In the genomic region with DNA sequence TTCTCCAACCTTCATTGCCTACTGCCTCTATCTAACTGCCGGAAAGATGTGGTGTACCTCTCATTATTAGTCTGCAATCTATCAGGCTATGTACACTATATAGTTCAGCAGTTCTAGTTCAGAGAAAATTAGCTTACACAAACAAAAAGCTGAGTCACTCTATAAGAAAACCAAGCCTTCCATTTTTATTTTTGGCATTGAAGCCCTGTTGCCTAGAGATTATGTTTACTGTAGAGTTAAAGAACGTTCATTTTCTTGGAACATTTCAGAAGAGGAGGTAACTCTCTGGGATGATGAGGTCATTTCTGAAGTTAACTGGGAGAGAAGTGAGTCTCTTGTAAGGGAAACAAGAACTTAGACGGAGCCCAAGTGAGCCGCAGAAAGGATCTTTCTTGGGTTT, we compare ENCODE assay signal across 10 cellular contexts.
DNase-seq lines count a peak whose midpoint lies in the region; ATAC-seq, FAIRE-seq and TF ChIP-seq lines count a peak whose summit lies in the region.
"Had no signal": no experiment of that assay in that cellular context is flagged by ENCODE, and none has a peak within 500 bp of the region (broad histone marks: within the 10 kb centered on the region; RNA-seq: fewer than 3 reads in every experiment).

No MANE protein-coding gene starts in this region.

- H3K27ac Mint-ChIP-seq in activated CD4-positive, alpha-beta memory T cell treated with anti-CD3 and anti-CD28 coated beads, Interleukin-2, amount 10 ng/mL, durations not matched to agents 7 days and 5 days: no peak overlapping the region

- no peak for TF ChIP-seq POLR2A in A549 (IDR thresholded peaks at IDR 0.05; ENCODE audit: low read length)
- no peak for TF ChIP-seq POLR2A in transverse colon (IDR thresholded peaks at IDR 0.05)

- no peaks in the 10 kb centered on the region for H3K27me3 ChIP-seq in transverse colon

- no peak; a peak in 1 of 5 replicates for TF ChIP-seq RAD21 in A549 (conservative IDR thresholded peaks at IDR 0.05 in 1 of 2, IDR thresholded peaks at IDR 0.05 in 1 of 2)

- CTCF ChIA-PET in A549 (lab: Yijun Ruan, JAX): interaction anchor here (1.1 to 1.9 kb wide), 3 partner anchors 15 to 451 kb away, joined by 3 to 7 read pairs (median 5); no protein-coding TSS in a partner anchor
- CTCF ChIA-PET in activated CD4-positive, alpha-beta memory T cell treated with anti-CD3 and anti-CD28 coated beads, Interleukin-2, amount 10 ng/mL, durations not matched to agents 7 days and 5 days (lab: Charles Lee): interaction anchor here (1.2 kb wide), 1 partner anchor 298 kb away, joined by 3 read pairs; no protein-coding TSS in a partner anchor

- peak overlapping the region; percentile 70 for H3K4me2 ChIP-seq in A549

- peak overlapping the region; percentile 70 to 78 for H3K27ac ChIP-seq in A549
- peak overlapping the region in 1 of 4 donors; percentile 16 for H3K27ac ChIP-seq in transverse colon
- H3K27ac ChIP-seq: WERI-Rb-1 had no signal

- peaks cover 57% of the 10 kb centered on the region for H3K4me1 ChIP-seq in A549
- peaks cover 0 to 8% (median 2%) of the 10 kb centered on the region in 4 donors for H3K4me1 ChIP-seq in transverse colon

- no peak overlapping the region for H3K4me3 Mint-ChIP-seq in activated CD4-positive, alpha-beta memory T cell treated with anti-CD3 and anti-CD28 coated beads, Interleukin-2, amount 10 ng/mL, durations not matched to agents 7 days and 5 days

- in situ Hi-C loops in transverse colon (cut with MboI; ENCODE audit: low pct_ligation_motif_present in 1 of 4, low pct_unique_long_range_greater_than_20kb in 1 of 4, low sequenced_read_pairs in 3 of 4): no loop called here

- no peaks in the 10 kb centered on the region for H3K9me3 Mint-ChIP-seq in activated CD4-positive, alpha-beta memory T cell treated with anti-CD3 and anti-CD28 coated beads, Interleukin-2, amount 10 ng/mL, durations not matched to agents 7 days and 5 days

- DNase-seq in A549 (ENCODE audit: low read depth in 1 of 2, low spot score in 1 of 2): peak; percentile 29 to 84
- DNase-seq in HT1080 (ENCODE audit: low read depth): peak; percentile 59
- peak; percentile 82 for DNase-seq in astrocyte of the hippocampus (ENCODE audit: low read depth, low spot score)
- DNase-seq in left kidney (ENCODE audit: low read depth, low spot score): peak; percentile 29
- DNase-seq in T1000 (lab: John Stamatoyannopoulos, UW): no peak
- no peak for DNase-seq in transverse colon
- no peak for DNase-seq in activated CD4-positive, alpha-beta memory T cell treated with anti-CD3 and anti-CD28 coated beads, Interleukin-2, amount 10 ng/mL, durations not matched to agents 7 days and 5 days
- DNase-seq: stimulated activated CD4-positive, alpha-beta T cell treated with anti-CD3 and anti-CD28 coated beads, Interleukin-2, amount 100 ng/mL, for 48 hours; WERI-Rb-1 had no signal

- H3K27me3 Mint-ChIP-seq in activated CD4-positive, alpha-beta memory T cell treated with anti-CD3 and anti-CD28 coated beads, Interleukin-2, amount 10 ng/mL, durations not matched to agents 7 days and 5 days: peaks cover 25% of the 10 kb centered on the region

- H3K36me3 ChIP-seq in transverse colon: no peaks in the 10 kb centered on the region
- H3K36me3 ChIP-seq: WERI-Rb-1 had no signal

- H3K4me3 ChIP-seq in A549: 0 out of 3 replicates have a peak overlapping the region, but pooled peaks have one; percentile 12
- no peak overlapping the region for H3K4me3 ChIP-seq in transverse colon

- H3K9me3 ChIP-seq in A549 (no peaks in the 10 kb centered on the region), transverse colon (no peaks in the 10 kb centered on the region)

- no peak for TF ChIP-seq CTCF in A549 (IDR thresholded peaks at IDR 0.05)
- TF ChIP-seq CTCF in transverse colon (IDR thresholded peaks at IDR 0.05): no peak

- POLR2A ChIA-PET in A549 (lab: Yijun Ruan, JAX): no interaction called here
- POLR2A ChIA-PET in activated CD4-positive, alpha-beta memory T cell treated with anti-CD3 and anti-CD28 coated beads, Interleukin-2, amount 10 ng/mL, durations not matched to agents 7 days and 5 days (lab: Charles Lee): no interaction called here

- no peaks in the 10 kb centered on the region for H3K36me3 Mint-ChIP-seq in activated CD4-positive, alpha-beta memory T cell treated with anti-CD3 and anti-CD28 coated beads, Interleukin-2, amount 10 ng/mL, durations not matched to agents 7 days and 5 days (ENCODE audit: low read depth)

- no peak for TF ChIP-seq EP300 in A549 (IDR thresholded peaks at IDR 0.05)
- TF ChIP-seq EP300 in transverse colon (IDR thresholded peaks at IDR 0.05; ENCODE audit: low read depth): no peak

- intact Hi-C loops in transverse colon (cut with DNase I; ENCODE audit: low total_unique reads): no loop called here

- H3K4me1 Mint-ChIP-seq in activated CD4-positive, alpha-beta memory T cell treated with anti-CD3 and anti-CD28 coated beads, Interleukin-2, amount 10 ng/mL, durations not matched to agents 7 days and 5 days: no peaks in the 10 kb centered on the region

- 15% methylated on average over 4 of the region's 4 CpGs for WGBS in A549 (ENCODE audit: missing lambda C conversion rate)
- 39 to 74% methylated on average over 4 of the region's 4 CpGs for WGBS in transverse colon (ENCODE audit: low coverage in 1 of 2), 2 donors

- ATAC-seq in A549 (peak; percentile 92 to 94), HG03460 (IDR thresholded peaks at IDR 0.05; ENCODE audit: unreplicated experiment) (no peak)

- no peak for FAIRE-seq in A549 (lab: Jason Lieb, UNC)

TF ChIP-seq in A549, 52 proteins besides CTCF, POLR2A, EP300 and RAD21:
- TF ChIP-seq HOXB5 (CRISPR knock-in tag; IDR thresholded peaks at IDR 0.05): no peak
- peak; percentile 89 for TF ChIP-seq NFE2L2 (conservative IDR thresholded peaks at IDR 0.05; ENCODE audit: low read length)
- TF ChIP-seq, protein P1, sequence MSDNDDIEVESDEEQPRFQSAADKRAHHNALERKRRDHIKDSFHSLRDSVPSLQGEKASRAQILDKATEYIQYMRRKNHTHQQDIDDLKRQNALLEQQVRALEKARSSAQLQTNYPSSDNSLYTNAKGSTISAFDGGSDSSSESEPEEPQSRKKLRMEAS (IDR thresholded peaks at IDR 0.05): no peak
- TF ChIP-seq JUN (IDR thresholded peaks at IDR 0.05): no peak
- TF ChIP-seq RARB (CRISPR knock-in tag; IDR thresholded peaks at IDR 0.05): no peak
- no peak for TF ChIP-seq NPAS2 (CRISPR knock-in tag; IDR thresholded peaks at IDR 0.05; ENCODE audit: borderline replicate concordance)
- TF ChIP-seq MAFK (IDR thresholded peaks at IDR 0.05; ENCODE audit: partially characterized antibody): peak; percentile 99
- TF ChIP-seq ZFP36 (IDR thresholded peaks at IDR 0.05; ENCODE audit: borderline replicate concordance, partially characterized antibody): no peak
- TF ChIP-seq RFX5 (IDR thresholded peaks at IDR 0.05): no peak
- TF ChIP-seq JUNB (IDR thresholded peaks at IDR 0.05): peak; percentile 44
- TF ChIP-seq FOSL2 (IDR thresholded peaks at IDR 0.05): no peak
- TF ChIP-seq FOSL2 (CRISPR knock-in tag; IDR thresholded peaks at IDR 0.05): peak; percentile 76
- TF ChIP-seq HDAC2 (IDR thresholded peaks at IDR 0.05): no peak
- no peak for TF ChIP-seq NR3C1 (IDR thresholded peaks at IDR 0.05)
- TF ChIP-seq KDM1A (IDR thresholded peaks at IDR 0.05; ENCODE audit: low read depth): no peak
- TF ChIP-seq MYC (IDR thresholded peaks at IDR 0.05; ENCODE audit: borderline replicate concordance, low read length): no peak
- TF ChIP-seq HOXB13 (CRISPR knock-in tag; IDR thresholded peaks at IDR 0.05; ENCODE audit: low read depth): no peak
- TF ChIP-seq, protein P2, sequence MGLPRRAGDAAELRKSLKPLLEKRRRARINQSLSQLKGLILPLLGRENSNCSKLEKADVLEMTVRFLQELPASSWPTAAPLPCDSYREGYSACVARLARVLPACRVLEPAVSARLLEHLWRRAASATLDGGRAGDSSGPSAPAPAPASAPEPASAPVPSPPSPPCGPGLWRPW (IDR thresholded peaks at IDR 0.05): no peak
TF ChIP-seq in A549: peak in this region for 4.

Comparison
In these comparisons a context has a peak if more than half of its experiments do, and no peak if none do; other contexts are left out.
1. DNase-seq: peak in A549 (2 of 2), HT1080 (single experiment), astrocyte of the hippocampus (single experiment) and left kidney (single experiment); none in T1000 (single experiment), transverse colon (single experiment) and activated CD4-positive, alpha-beta memory T cell treated with anti-CD3 and anti-CD28 coated beads, Interleukin-2, amount 10 ng/mL, durations not matched to agents 7 days and 5 days (single experiment).